Comparison of ENCODE assay signal across 10 cellular contexts in the genomic region with DNA sequence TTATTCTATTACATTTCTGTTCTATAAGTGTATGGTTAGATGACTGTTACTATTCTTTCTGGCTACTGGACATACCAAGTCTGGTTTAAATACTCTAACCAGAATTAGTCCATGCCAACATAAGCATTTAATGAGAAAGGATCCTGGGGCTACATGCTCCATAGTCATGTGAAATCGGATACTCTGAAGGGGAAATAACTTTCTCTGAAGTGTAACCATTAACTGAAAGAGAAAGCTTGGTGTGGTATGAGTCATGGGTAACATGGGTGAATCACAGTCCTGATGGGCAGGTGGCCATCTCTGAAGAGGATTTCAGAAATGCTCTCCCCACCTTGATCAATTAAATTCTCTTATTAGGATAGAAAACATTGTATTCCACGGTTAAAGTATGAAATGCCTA.
DNase-seq lines count a peak whose midpoint lies in the region; ATAC-seq, FAIRE-seq and TF ChIP-seq lines count a peak whose summit lies in the region.
"Had no signal": no experiment of that assay in that cellular context is flagged by ENCODE, and none has a peak within 500 bp of the region (broad histone marks: within the 10 kb centered on the region; RNA-seq: fewer than 3 reads in every experiment).

No MANE protein-coding gene starts in this region.

- H3K27ac Mint-ChIP-seq in activated naive CD4-positive, alpha-beta T cell treated with anti-CD3 and anti-CD28 coated beads, Interleukin-2, amount 50 U/mL, for 72 hours, result no peak overlapping the region
- H3K27ac Mint-ChIP-seq in activated naive CD4-positive, alpha-beta T cell treated with anti-CD3 and anti-CD28 coated beads, Interleukin-2, amount 10 ng/mL, durations not matched to agents 7 days and 5 days, result no peak overlapping the region
- no peak overlapping the region for H3K27ac Mint-ChIP-seq in naive thymus-derived CD8-positive, alpha-beta T cell
- no peak overlapping the region for H3K27ac Mint-ChIP-seq in glutamatergic neuron (ENCODE audit: unreplicated experiment)

- no peaks in the 10 kb centered on the region for H3K27me3 Mint-ChIP-seq in activated naive CD4-positive, alpha-beta T cell treated with anti-CD3 and anti-CD28 coated beads, Interleukin-2, amount 10 ng/mL, durations not matched to agents 7 days and 5 days
- H3K27me3 Mint-ChIP-seq in naive thymus-derived CD8-positive, alpha-beta T cell, result no peaks in the 10 kb centered on the region
- H3K27me3 Mint-ChIP-seq in glutamatergic neuron (ENCODE audit: unreplicated experiment), result no peaks in the 10 kb centered on the region

- H3K36me3 Mint-ChIP-seq in activated naive CD4-positive, alpha-beta T cell treated with anti-CD3 and anti-CD28 coated beads, Interleukin-2, amount 50 U/mL, for 72 hours, result peaks cover 0 to 8% of the 10 kb centered on the region in 2 donors
- no peaks in the 10 kb centered on the region for H3K36me3 Mint-ChIP-seq in activated naive CD4-positive, alpha-beta T cell treated with anti-CD3 and anti-CD28 coated beads, Interleukin-2, amount 10 ng/mL, durations not matched to agents 7 days and 5 days
- no peaks in the 10 kb centered on the region for H3K36me3 Mint-ChIP-seq in naive thymus-derived CD8-positive, alpha-beta T cell
- no peaks in the 10 kb centered on the region for H3K36me3 Mint-ChIP-seq in glutamatergic neuron (ENCODE audit: unreplicated experiment)

- TF ChIP-seq CTCF in liver (IDR thresholded peaks at IDR 0.05; ENCODE audit: low read depth, low read length, missing input control) (no peak), glutamatergic neuron (IDR thresholded peaks at IDR 0.05; ENCODE audit: partially characterized antibody, unreplicated experiment) (no peak)

- peak; percentile 83 to 92 for ATAC-seq in activated naive CD4-positive, alpha-beta T cell treated with anti-CD3 and anti-CD28 coated beads, Interleukin-2, amount 50 U/mL, for 72 hours
- ATAC-seq in HG02973 (IDR thresholded peaks at IDR 0.05; ENCODE audit: unreplicated experiment), result peak; percentile 100
- no peak for ATAC-seq in naive thymus-derived CD8-positive, alpha-beta T cell

- no peaks in the 10 kb centered on the region for H3K9me3 Mint-ChIP-seq in activated naive CD4-positive, alpha-beta T cell treated with anti-CD3 and anti-CD28 coated beads, Interleukin-2, amount 50 U/mL, for 72 hours
- no peaks in the 10 kb centered on the region for H3K9me3 Mint-ChIP-seq in activated naive CD4-positive, alpha-beta T cell treated with anti-CD3 and anti-CD28 coated beads, Interleukin-2, amount 10 ng/mL, durations not matched to agents 7 days and 5 days
- H3K9me3 Mint-ChIP-seq in naive thymus-derived CD8-positive, alpha-beta T cell, result peaks cover 0 to 6% (median 0%) of the 10 kb centered on the region in 9 donors
- H3K9me3 Mint-ChIP-seq in glutamatergic neuron (ENCODE audit: unreplicated experiment), result no peaks in the 10 kb centered on the region

- no peak for TF ChIP-seq RAD21 in liver (IDR thresholded peaks at IDR 0.05)

- H3K4me1 Mint-ChIP-seq in activated naive CD4-positive, alpha-beta T cell treated with anti-CD3 and anti-CD28 coated beads, Interleukin-2, amount 10 ng/mL, durations not matched to agents 7 days and 5 days, result no peaks in the 10 kb centered on the region
- peaks cover 0 to 15% (median 2%) of the 10 kb centered on the region in 4 donors for H3K4me1 Mint-ChIP-seq in naive thymus-derived CD8-positive, alpha-beta T cell
- H3K4me1 Mint-ChIP-seq in glutamatergic neuron (ENCODE audit: low read depth, unreplicated experiment), result no peaks in the 10 kb centered on the region

- WGBS in liver, result 76% methylated on average over 2 of the region's 2 CpGs

- H3K4me3 ChIP-seq in liver (ENCODE audit: low read depth in 1 of 3, low read length in 3 of 3), result no peak overlapping the region

- no peak overlapping the region for H3K9ac ChIP-seq in liver (ENCODE audit: low read depth in 1 of 2, low read length in 2 of 2)
- H3K9ac ChIP-seq: parathyroid adenoma had no signal

- H3K9me3 ChIP-seq in liver (ENCODE audit: control insufficient read depth in 4 of 4, low read length in 3 of 4), result no peaks in the 10 kb centered on the region

- H3K4me3 Mint-ChIP-seq in activated naive CD4-positive, alpha-beta T cell treated with anti-CD3 and anti-CD28 coated beads, Interleukin-2, amount 10 ng/mL, durations not matched to agents 7 days and 5 days, result no peak overlapping the region
- H3K4me3 Mint-ChIP-seq in naive thymus-derived CD8-positive, alpha-beta T cell, result no peak overlapping the region
- H3K4me3 Mint-ChIP-seq in glutamatergic neuron (ENCODE audit: unreplicated experiment), result no peak overlapping the region

- no peaks in the 10 kb centered on the region for H3K27me3 ChIP-seq in liver (ENCODE audit: control insufficient read depth in 4 of 4, insufficient read depth in 4 of 4, low read length in 3 of 4)

- FAIRE-seq in RCC 7860 (lab: Jason Lieb, UNC), result peak; percentile 91

- POLR2A ChIA-PET in naive thymus-derived CD8-positive, alpha-beta T cell (lab: Charles Lee), result no interaction called here

- DNase-seq in activated naive CD4-positive, alpha-beta T cell treated with anti-CD3 and anti-CD28 coated beads, Interleukin-2, amount 50 U/mL, for 72 hours (ENCODE audit: low spot score in 2 of 2), result no peak
- DNase-seq in activated naive CD4-positive, alpha-beta T cell treated with anti-CD3 and anti-CD28 coated beads, Interleukin-2, amount 10 ng/mL, durations not matched to agents 7 days and 5 days, result no peak
- DNase-seq in RCC 7860 (ENCODE audit: low spot score) (peak; percentile 68), KG1 (lab: John Stamatoyannopoulos, UW) (no peak), glutamatergic neuron (no peak)
- no peak for DNase-seq in naive thymus-derived CD8-positive, alpha-beta T cell
- DNase-seq: DND-41 had no signal

- no peaks in the 10 kb centered on the region for H3K36me3 ChIP-seq in liver (ENCODE audit: control insufficient read depth in 4 of 4, insufficient read depth in 3 of 4, low read depth in 1 of 4, low read length in 3 of 4)

- CTCF ChIA-PET in activated naive CD4-positive, alpha-beta T cell treated with anti-CD3 and anti-CD28 coated beads, Interleukin-2, amount 10 ng/mL, durations not matched to agents 7 days and 5 days (lab: Charles Lee), result interaction anchor here (0.6 kb wide), 1 partner anchor 1742 kb away, joined by 3 read pairs; no protein-coding TSS in a partner anchor

- H3K4me1 ChIP-seq in liver (ENCODE audit: control insufficient read depth in 4 of 4, insufficient read depth in 4 of 4, low read length in 3 of 4), result peaks cover 0 to 4% (median 0%) of the 10 kb centered on the region in 4 donors

- H3K27ac ChIP-seq in liver (ENCODE audit: low read depth in 1 of 2, low read length in 2 of 2), result no peak overlapping the region
- H3K27ac ChIP-seq: parathyroid adenoma had no signal

TF ChIP-seq in liver, 16 proteins besides CTCF, POLR2A, EP300 and RAD21 (continues in another document):
- TF ChIP-seq GABPA (IDR thresholded peaks at IDR 0.05 in 1 of 2, conservative IDR thresholded peaks at IDR 0.05 in 1 of 2) (no peak), TAF1 (conservative IDR thresholded peaks at IDR 0.05) (no peak), FOXA1 (IDR thresholded peaks at IDR 0.05) (no peak), RXRA (IDR thresholded peaks at IDR 0.05) (no peak), YY1 (IDR thresholded peaks at IDR 0.05) (peak; percentile 28), JUND (IDR thresholded peaks at IDR 0.05) (peak; percentile 86 to 93), FOXA2 (IDR thresholded peaks at IDR 0.05) (no peak), HNF4G (IDR thresholded peaks at IDR 0.05) (no peak), EGR1 (IDR thresholded peaks at IDR 0.05; ENCODE audit: low read depth in 2 of 2) (no peak), NR2F2 (IDR thresholded peaks at IDR 0.05) (no peak)
- TF ChIP-seq, protein P1, sequence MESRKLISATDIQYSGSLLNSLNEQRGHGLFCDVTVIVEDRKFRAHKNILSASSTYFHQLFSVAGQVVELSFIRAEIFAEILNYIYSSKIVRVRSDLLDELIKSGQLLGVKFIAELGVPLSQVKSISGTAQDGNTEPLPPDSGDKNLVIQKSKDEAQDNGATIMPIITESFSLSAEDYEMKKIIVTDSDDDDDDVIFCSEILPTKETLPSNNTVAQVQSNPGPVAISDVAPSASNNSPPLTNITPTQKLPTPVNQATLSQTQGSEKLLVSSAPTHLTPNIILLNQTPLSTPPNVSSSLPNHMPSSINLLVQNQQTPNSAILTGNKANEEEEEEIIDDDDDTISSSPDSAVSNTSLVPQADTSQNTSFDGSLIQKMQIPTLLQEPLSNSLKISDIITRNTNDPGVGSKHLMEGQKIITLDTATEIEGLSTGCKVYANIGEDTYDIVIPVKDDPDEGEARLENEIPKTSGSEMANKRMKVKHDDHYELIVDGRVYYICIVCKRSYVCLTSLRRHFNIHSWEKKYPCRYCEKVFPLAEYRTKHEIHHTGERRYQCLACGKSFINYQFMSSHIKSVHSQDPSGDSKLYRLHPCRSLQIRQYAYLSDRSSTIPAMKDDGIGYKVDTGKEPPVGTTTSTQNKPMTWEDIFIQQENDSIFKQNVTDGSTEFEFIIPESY (IDR thresholded peaks at IDR 0.05), result no peak
- TF ChIP-seq, protein P2, sequence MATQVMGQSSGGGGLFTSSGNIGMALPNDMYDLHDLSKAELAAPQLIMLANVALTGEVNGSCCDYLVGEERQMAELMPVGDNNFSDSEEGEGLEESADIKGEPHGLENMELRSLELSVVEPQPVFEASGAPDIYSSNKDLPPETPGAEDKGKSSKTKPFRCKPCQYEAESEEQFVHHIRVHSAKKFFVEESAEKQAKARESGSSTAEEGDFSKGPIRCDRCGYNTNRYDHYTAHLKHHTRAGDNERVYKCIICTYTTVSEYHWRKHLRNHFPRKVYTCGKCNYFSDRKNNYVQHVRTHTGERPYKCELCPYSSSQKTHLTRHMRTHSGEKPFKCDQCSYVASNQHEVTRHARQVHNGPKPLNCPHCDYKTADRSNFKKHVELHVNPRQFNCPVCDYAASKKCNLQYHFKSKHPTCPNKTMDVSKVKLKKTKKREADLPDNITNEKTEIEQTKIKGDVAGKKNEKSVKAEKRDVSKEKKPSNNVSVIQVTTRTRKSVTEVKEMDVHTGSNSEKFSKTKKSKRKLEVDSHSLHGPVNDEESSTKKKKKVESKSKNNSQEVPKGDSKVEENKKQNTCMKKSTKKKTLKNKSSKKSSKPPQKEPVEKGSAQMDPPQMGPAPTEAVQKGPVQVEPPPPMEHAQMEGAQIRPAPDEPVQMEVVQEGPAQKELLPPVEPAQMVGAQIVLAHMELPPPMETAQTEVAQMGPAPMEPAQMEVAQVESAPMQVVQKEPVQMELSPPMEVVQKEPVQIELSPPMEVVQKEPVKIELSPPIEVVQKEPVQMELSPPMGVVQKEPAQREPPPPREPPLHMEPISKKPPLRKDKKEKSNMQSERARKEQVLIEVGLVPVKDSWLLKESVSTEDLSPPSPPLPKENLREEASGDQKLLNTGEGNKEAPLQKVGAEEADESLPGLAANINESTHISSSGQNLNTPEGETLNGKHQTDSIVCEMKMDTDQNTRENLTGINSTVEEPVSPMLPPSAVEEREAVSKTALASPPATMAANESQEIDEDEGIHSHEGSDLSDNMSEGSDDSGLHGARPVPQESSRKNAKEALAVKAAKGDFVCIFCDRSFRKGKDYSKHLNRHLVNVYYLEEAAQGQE (IDR thresholded peaks at IDR 0.05), result no peak

Comparison
In these comparisons a context has a peak if more than half of its experiments do, and no peak if none do; other contexts are left out.
1. ATAC-seq: peak in activated naive CD4-positive, alpha-beta T cell treated with anti-CD3 and anti-CD28 coated beads, Interleukin-2, amount 50 U/mL, for 72 hours (2 of 2) and HG02973 (single experiment); none in naive thymus-derived CD8-positive, alpha-beta T cell (0 of 2).